Comparison of ENCODE assay signal across 8 cellular contexts in the genomic region with DNA sequence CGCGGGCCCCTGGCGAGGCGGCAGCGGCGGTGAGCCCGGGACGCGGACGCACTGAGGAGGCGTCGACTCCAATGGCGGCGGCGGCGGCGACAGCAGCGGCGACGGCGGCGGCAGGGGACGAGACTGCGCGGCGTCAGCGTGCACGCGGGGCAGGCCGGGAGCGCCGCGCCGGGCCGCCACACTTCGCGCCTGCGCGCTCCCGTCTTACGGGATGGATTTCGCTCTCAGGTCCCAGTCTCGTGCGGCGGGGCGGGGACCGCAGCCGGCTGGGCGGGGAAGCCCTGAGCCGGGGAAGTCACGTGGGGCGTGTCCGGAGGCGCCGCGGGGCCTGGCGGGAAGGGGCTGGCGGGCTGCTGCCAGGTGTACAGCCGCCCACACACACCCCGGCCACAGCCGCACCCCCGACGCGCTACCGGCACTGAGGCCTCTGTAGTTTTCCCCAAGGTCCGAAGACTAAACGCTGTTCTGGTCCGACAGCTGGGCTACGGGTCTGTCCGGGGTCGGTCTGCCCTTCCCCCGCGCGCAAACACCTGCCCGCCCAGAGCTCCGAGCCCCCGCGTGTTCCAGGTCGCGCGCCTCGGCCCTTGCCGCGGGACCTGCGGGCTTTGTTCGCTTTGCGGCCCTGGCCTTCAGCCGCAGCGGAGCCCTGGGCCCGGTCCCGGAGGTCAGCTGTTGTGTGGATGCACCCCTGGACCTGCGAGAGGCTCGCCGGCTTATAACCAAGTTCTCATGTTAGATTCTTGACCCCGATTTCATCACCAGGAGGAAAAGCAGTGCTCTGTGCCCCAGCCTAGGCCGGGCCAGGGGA. TPM values are rescaled to one million over a fixed set of nuclear protein-coding genes. Genes with fewer than 3 reads are reported as not detected.
DNase-seq lines count a peak whose midpoint lies in the region; ATAC-seq and TF ChIP-seq lines count a peak whose summit lies in the region.

A gene (minus strand): TSS at position 91 of the 808 bp plus-strand sequence. CDS start 239 bp downstream, outside the sequence.

- no peak for TF ChIP-seq EP300 in gastroesophageal sphincter (IDR thresholded peaks at IDR 0.05)

- CTCF ChIA-PET in activated naive CD4-positive, alpha-beta T cell treated with anti-CD3 and anti-CD28 coated beads for 36 hours (lab: Charles Lee) = interaction anchor here (5.6 kb wide), 1 partner anchor 7 kb away, joined by 50 read pairs; no protein-coding TSS in a partner anchor

- peaks cover 0 to 52% (median 17%) of the 10 kb centered on the region in 3 donors for H3K4me1 ChIP-seq in gastroesophageal sphincter

- no peaks in the 10 kb centered on the region for H3K27me3 Mint-ChIP-seq in activated naive CD4-positive, alpha-beta T cell treated with anti-CD3 and anti-CD28 coated beads for 36 hours (ENCODE audit: low read depth)

- no peaks in the 10 kb centered on the region for H3K9me3 Mint-ChIP-seq in activated naive CD4-positive, alpha-beta T cell treated with anti-CD3 and anti-CD28 coated beads for 36 hours

- H3K9me3 ChIP-seq in gastroesophageal sphincter = no peaks in the 10 kb centered on the region

- H3K36me3 Mint-ChIP-seq in activated naive CD4-positive, alpha-beta T cell treated with anti-CD3 and anti-CD28 coated beads for 36 hours (ENCODE audit: low read depth) = peaks cover 30% of the 10 kb centered on the region

- H3K27ac ChIP-seq in gastroesophageal sphincter (peak within 1 kb of the TSS; percentile 35 to 92 (median 87)), substantia nigra (ENCODE audit: low read depth, low read length, poor library complexity, severe bottlenecking) (peak within 1 kb of the TSS; percentile 86)

- TF ChIP-seq CTCF in GM06990 (IDR thresholded peaks at IDR 0.05; ENCODE audit: insufficient read depth, low read length, poor library complexity, severe bottlenecking) (no peak), NB4 (IDR thresholded peaks at IDR 0.05; ENCODE audit: low read depth, low read length) (no peak), gastroesophageal sphincter (IDR thresholded peaks at IDR 0.05) (no peak)

- intact Hi-C loops in activated naive CD4-positive, alpha-beta T cell treated with anti-CD3 and anti-CD28 coated beads for 36 hours (cut with micrococcal nuclease) = loop anchor here (1.0 to 10.0 kb wide), 5 partner anchors 113 to 769 kb away; a partner anchor contains a TSS

- peak; percentile 78 for ATAC-seq in HG02571 (IDR thresholded peaks at IDR 0.05; ENCODE audit: unreplicated experiment)
- peak; percentile 95 for ATAC-seq in gastroesophageal sphincter

- DNase-seq in GM06990 (ENCODE audit: extremely low read depth, insufficient read length) (peak; percentile 100), NB4 (ENCODE audit: low read depth) (peak; percentile 97), SK-N-DZ (ENCODE audit: low spot score) (peak; percentile 97), non-pigmented ciliary epithelial cell (ENCODE audit: low read depth) (peak; percentile 44), substantia nigra (lab: John Stamatoyannopoulos, UW) (peak; percentile 65 to 98 (median 90))
- peak; percentile 97 for DNase-seq in activated naive CD4-positive, alpha-beta T cell treated with anti-CD3 and anti-CD28 coated beads for 36 hours

- H3K27ac Mint-ChIP-seq in activated naive CD4-positive, alpha-beta T cell treated with anti-CD3 and anti-CD28 coated beads for 36 hours = peak within 1 kb of the TSS; percentile 87

- H3K27me3 ChIP-seq in GM06990 (replicated peaks; ENCODE audit: control insufficient read depth, insufficient read depth, low read length) (no peaks in the 10 kb centered on the region; the same call in 1 of the 2 replicates), gastroesophageal sphincter (peaks cover 19% of the 10 kb centered on the region)

- WGBS in gastroesophageal sphincter (ENCODE audit: low coverage in 1 of 2), 2 donors = no CpG with 5 or more reads among the region's 96 CpGs

- peak; percentile 61 for TF ChIP-seq POLR2A in NB4 (IDR thresholded peaks at IDR 0.05; ENCODE audit: extremely low read depth, insufficient read length)
- TF ChIP-seq POLR2A in gastroesophageal sphincter (IDR thresholded peaks at IDR 0.05) = peak; percentile 59 to 66

- peak within 1 kb of the TSS; percentile 94 for H3K4me3 Mint-ChIP-seq in activated naive CD4-positive, alpha-beta T cell treated with anti-CD3 and anti-CD28 coated beads for 36 hours

- H3K36me3 ChIP-seq in GM06990 (ENCODE audit: control insufficient read depth, insufficient read depth, low read length) = peaks cover 11% of the 10 kb centered on the region
- peaks cover 0 to 37% of the 10 kb centered on the region in 2 donors for H3K36me3 ChIP-seq in gastroesophageal sphincter

- peak within 1 kb of the TSS; percentile 84 for H3K4me3 ChIP-seq in GM06990 (replicated peaks; ENCODE audit: low read depth, low read length)
- H3K4me3 ChIP-seq in NB4 (ENCODE audit: low read depth, low read length) = peak within 1 kb of the TSS; percentile 80
- H3K4me3 ChIP-seq in gastroesophageal sphincter = peak within 1 kb of the TSS; percentile 85 to 96

- peaks cover 47% of the 10 kb centered on the region for H3K4me1 Mint-ChIP-seq in activated naive CD4-positive, alpha-beta T cell treated with anti-CD3 and anti-CD28 coated beads for 36 hours (ENCODE audit: low read depth)

RNA-seq across cellular contexts. Expression of the gene that starts here (rescaled TPM):
- polyA plus RNA-seq in SK-N-DZ (2014; cell fraction: cytosol; rRNA removed) = 41.9 and 44.5 TPM in 2 replicates
- 34.4 and 56.3 TPM in 2 replicates for polyA plus RNA-seq in SK-N-DZ (2014; cell fraction: nucleus; rRNA removed)
- 10 to 100 TPM; 27.6 to 27.8 TPM for total RNA-seq in activated naive CD4-positive, alpha-beta T cell treated with anti-CD3 and anti-CD28 coated beads for 36 hours
- total RNA-seq in gastroesophageal sphincter = 10 to 100 TPM; 20.2 to 35.8 (median 34.2) TPM

Comparison
In these comparisons a context has a peak if more than half of its experiments do, and no peak if none do; other contexts are left out.
1. Peak in every context shown above with its lines: DNase-seq, ATAC-seq, H3K4me3 ChIP-seq and H3K27ac ChIP-seq.
2. DNase-seq: peak in every context shown above with its lines; median percentile 100 in GM06990; 97 in NB4; 97 in SK-N-DZ; 97 in activated naive CD4-positive, alpha-beta T cell treated with anti-CD3 and anti-CD28 coated beads for 36 hours; 90 in substantia nigra; 44 in non-pigmented ciliary epithelial cell.